In genomic region chr19:45865269-45865948, GRCh38 we compare ENCODE assay signal across 20 cellular contexts. TPM values are rescaled to one million over a fixed set of nuclear protein-coding genes. Genes with fewer than 3 reads are reported as not detected.
DNase-seq lines count a peak whose midpoint lies in the region; ATAC-seq, FAIRE-seq and TF ChIP-seq lines count a peak whose summit lies in the region.
"Had no signal": no experiment of that assay in that cellular context is flagged by ENCODE, and none has a peak within 500 bp of the region (broad histone marks: within the 10 kb centered on the region; RNA-seq: fewer than 3 reads in every experiment).

No MANE protein-coding gene starts in this region.

- BruUV-seq in K562 (replicated peaks; lab: Mats Ljungman, UMichigan) = no TSS peak

- WGBS in K562 (ENCODE audit: insufficient coverage, low coverage, missing lambda C conversion rate) = 51% methylated on average over 8 of the region's 9 CpGs

- no peak overlapping the region for H3K27ac ChIP-seq in GM23338 (ENCODE audit: low read depth)
- no peak overlapping the region for H3K27ac ChIP-seq in K562 (ENCODE audit: extremely low read depth, low read depth, low read length)
- H3K27ac ChIP-seq in iPS-20b (ENCODE audit: low read length) = no peak overlapping the region
- H3K27ac ChIP-seq in rectal smooth muscle tissue (ENCODE audit: low read depth, low read length) = no peak overlapping the region
- H3K27ac ChIP-seq: cardiac muscle cell, lower lobe of right lung, PC-9 had no signal

- H3K4me3 ChIP-seq in GM23338 = peak overlapping the region; percentile 63
- no peak overlapping the region for H3K4me3 ChIP-seq in K562
- H3K4me3 ChIP-seq in iPS-20b (ENCODE audit: low read length) = peak overlapping the region; percentile 86
- H3K4me3 ChIP-seq in rectal smooth muscle tissue (ENCODE audit: low read length) = peak overlapping the region; percentile 66
- H3K4me3 ChIP-seq: HAP-1, PC-9 had no signal

- DNase-seq in GM23338 (ENCODE audit: low spot score) (no peak), K562 (ENCODE audit: extremely low read depth in 1 of 4, low spot score in 3 of 4) (no peak), amygdala (lab: John Stamatoyannopoulos, UW) (no peak), superior temporal gyrus (ENCODE audit: extremely low spot score) (no peak), NCI-H345 (lab: John Stamatoyannopoulos, UW) (no peak)
- DNase-seq: activated CD4-positive, alpha-beta T cell treated with anti-CD3 and anti-CD28 coated beads for 36 hours; effector CD8-positive, alpha-beta T cell; lower lobe of right lung; MM.1S; NCI-H2029 treated with DMSO at 0.1 percent for 48 hours; NCI-H526 treated with DMSO at 0.1 percent for 48 hours; PC-9; T-helper 9 cell had no signal

- peaks cover 13% of the 10 kb centered on the region for H3K36me3 Mint-ChIP-seq in GM23338 (ENCODE audit: low read depth)

- H3K79me2 ChIP-seq in GM23338 (replicated peaks; ENCODE audit: insufficient read depth) = peaks cover 67% of the 10 kb centered on the region
- peaks cover 44% of the 10 kb centered on the region for H3K79me2 ChIP-seq in K562 (ENCODE audit: control insufficient read depth, insufficient read depth, low read length)

- H3K36me3 ChIP-seq in GM23338 (ENCODE audit: insufficient read depth) (no peaks in the 10 kb centered on the region), K562 (ENCODE audit: control insufficient read depth, insufficient read depth, low read length) (peaks cover 10% of the 10 kb centered on the region; the same call in 2 of the 3 replicates), iPS-20b (ENCODE audit: insufficient read depth, low read depth, low read length) (peaks cover 8% of the 10 kb centered on the region), rectal smooth muscle tissue (ENCODE audit: control insufficient read depth, insufficient read depth, low read length) (no peaks in the 10 kb centered on the region)
- H3K36me3 ChIP-seq: cardiac muscle cell, HAP-1 had no signal

- H3K4me1 ChIP-seq in GM23338 (ENCODE audit: insufficient read depth) (peaks cover 29% of the 10 kb centered on the region), K562 (replicated peaks in 1 of 2; ENCODE audit: control insufficient read depth in 2 of 2, insufficient read depth in 2 of 2, low read length in 2 of 2) (peaks cover 23 to 45% of the 10 kb centered on the region in 2 experiments), iPS-20b (ENCODE audit: insufficient read depth, low read length) (peaks cover 9% of the 10 kb centered on the region), rectal smooth muscle tissue (ENCODE audit: control insufficient read depth, insufficient read depth, low read length) (peaks cover 3% of the 10 kb centered on the region)
- H3K4me1 ChIP-seq: HAP-1 had no signal

- POLR2A ChIA-PET in K562 (lab: Yijun Ruan, JAX) = interaction anchor here (0.6 to 2.0 kb wide), 9 partner anchors 11 to 146 kb away, joined by 3 to 9 read pairs (median 3); partner anchors contain the start of gene CCDC61

- no peaks in the 10 kb centered on the region for H3K9me2 ChIP-seq in GM23338 (ENCODE audit: insufficient read depth)

- peak overlapping the region; percentile 95 for H3K4me3 Mint-ChIP-seq in GM23338

- no peak for TF ChIP-seq POLR2A in K562 (conservative IDR thresholded peaks at IDR 0.05)

- peaks cover 9% of the 10 kb centered on the region; the same call in 1 of the 2 replicates for H4K20me1 ChIP-seq in GM23338 (replicated peaks; ENCODE audit: insufficient read depth)
- no peaks in the 10 kb centered on the region for H4K20me1 ChIP-seq in K562 (replicated peaks; ENCODE audit: control insufficient read depth, insufficient read depth, low read length)

- no peak for TF ChIP-seq RAD21 in K562 (CRISPR knock-in tag; conservative IDR thresholded peaks at IDR 0.05 in 1 of 2, IDR thresholded peaks at IDR 0.05 in 1 of 2)

- H3F3A ChIP-seq in GM23338 (replicated peaks; ENCODE audit: low read depth) = 0 out of 2 replicates have a peak, but pooled peaks cover 2% of the 10 kb centered on the region

- H3K9me3 ChIP-seq in K562 (replicated peaks; ENCODE audit: control insufficient read depth, insufficient read depth, low read depth, low read length) = no peaks in the 10 kb centered on the region
- H3K9me3 ChIP-seq in iPS-20b (ENCODE audit: insufficient read depth, low read depth, low read length) = no peaks in the 10 kb centered on the region
- H3K9me3 ChIP-seq: HAP-1, lower lobe of right lung had no signal

- intact Hi-C loops in K562 (cut with micrococcal nuclease) = no loop called here

- ATAC-seq in GM23338 (no peak), K562 (no peak)
- ATAC-seq: activated CD4-positive, alpha-beta T cell treated with anti-CD3 and anti-CD28 coated beads for 36 hours; activated naive CD4-positive, alpha-beta T cell treated with anti-CD3 and anti-CD28 coated beads, Interleukin-2, amount 50 U/mL, for 72 hours; lower lobe of right lung had no signal

- H3K27me3 Mint-ChIP-seq in GM23338 (ENCODE audit: insufficient read depth, low read depth, poor library complexity) = peaks cover 30% of the 10 kb centered on the region

- peaks cover 2% of the 10 kb centered on the region for H3K9me1 ChIP-seq in K562 (ENCODE audit: control insufficient read depth, insufficient read depth, low read length)

- no peak overlapping the region for H3K27ac Mint-ChIP-seq in GM23338
- H3K27ac Mint-ChIP-seq: activated CD4-positive, alpha-beta T cell treated with anti-CD3 and anti-CD28 coated beads for 36 hours; activated naive CD4-positive, alpha-beta T cell treated with anti-CD3 and anti-CD28 coated beads, Interleukin-2, amount 50 U/mL, for 72 hours had no signal

- H3K9ac ChIP-seq in K562 (ENCODE audit: insufficient read depth in 1 of 2, low read depth in 2 of 2, low read length in 2 of 2) (peak overlapping the region in 1 of 2 experiments; percentile 94; a peak in 2 of 4 replicates), iPS-20b (ENCODE audit: low read depth, low read length) (peak overlapping the region; percentile 83; the same call in 1 of the 2 replicates), rectal smooth muscle tissue (ENCODE audit: low read length) (no peak overlapping the region)

- H3K4me2 ChIP-seq in GM23338 = peak overlapping the region; percentile 96
- H3K4me2 ChIP-seq in K562 (ENCODE audit: insufficient read depth, low read length) = peak overlapping the region; percentile 100
- H3K4me2 ChIP-seq: PC-9 had no signal

- CTCF ChIA-PET in K562 (lab: Yijun Ruan, JAX; ENCODE audit: low intra/inter-chr PET ratio) = interaction anchor here (0.6 to 5.5 kb wide), 4 partner anchors 17 to 683 kb away, joined by 3 to 102 read pairs (median 10); partner anchors contain the start of gene IRF2BP1

- H3K27me3 ChIP-seq in GM23338 (ENCODE audit: insufficient read depth) = no peaks in the 10 kb centered on the region
- H3K27me3 ChIP-seq in K562 (ENCODE audit: control insufficient read depth in 2 of 2, insufficient read depth in 2 of 2, low read length in 2 of 2) = no peaks in the 10 kb centered on the region
- H3K27me3 ChIP-seq in iPS-20b (ENCODE audit: insufficient read depth, low read length) = peaks cover 22% of the 10 kb centered on the region
- H3K27me3 ChIP-seq in rectal smooth muscle tissue (ENCODE audit: control insufficient read depth, insufficient read depth, low read length) = peaks cover 3% of the 10 kb centered on the region
- H3K27me3 ChIP-seq: cardiac muscle cell had no signal

- TF ChIP-seq CTCF in GM23338 (conservative IDR thresholded peaks at IDR 0.05; ENCODE audit: low read depth in 2 of 2) (no peak), K562 (IDR thresholded peaks at IDR 0.05 in 2 of 3, conservative IDR thresholded peaks at IDR 0.05 in 1 of 3; ENCODE audit: insufficient read depth in 2 of 3, low read depth in 1 of 3, low read length in 3 of 3) (no peak)

- no peak overlapping the region for H2AFZ ChIP-seq in GM23338
- H2AFZ ChIP-seq in K562 (ENCODE audit: low read depth, low read length) = no peak overlapping the region
- H2AFZ ChIP-seq: PC-9 had no signal

- H3K9me3 Mint-ChIP-seq in GM23338 = no peaks in the 10 kb centered on the region
- H3K9me3 Mint-ChIP-seq: activated naive CD4-positive, alpha-beta T cell treated with anti-CD3 and anti-CD28 coated beads, Interleukin-2, amount 50 U/mL, for 72 hours had no signal

- TF ChIP-seq EP300 in K562 (IDR thresholded peaks at IDR 0.05; ENCODE audit: low read length) = no peak

- in situ Hi-C loops in K562 (cut with MboI) = no loop called here

- FAIRE-seq in K562 (lab: Jason Lieb, UNC) = no peak

- peaks cover 36% of the 10 kb centered on the region for H3K4me1 Mint-ChIP-seq in GM23338

RNA-seq across cellular contexts. Expression of gene FOXA3, which starts 1.3 kb away (rescaled TPM):
- 15.1 and 17.5 TPM in 2 replicates for total RNA-seq in GM23338 (2014; rRNA removed; shearing (Covaris generic))
- 11.1 and 11.7 TPM in 2 replicates for polyA plus RNA-seq in GM23338 (2016; fragmentation: Nextera tagmentation; extraction: Ambion mirVana)
- total RNA-seq in K562 (2011; cell fraction: chromatin; rRNA removed; ENCODE audit: low replicate concordance) = 4.9 and 12.6 TPM in 2 replicates
- 8.7 and 8.8 TPM in 2 replicates for total RNA-seq in K562 (2011; cell fraction: nucleolus; rRNA removed)
- 7.4 and 7.8 TPM in 2 replicates for total RNA-seq in K562 (2011; cell fraction: nucleoplasm; rRNA removed)
- total RNA-seq in K562 (2014; rRNA removed) = 5.5 and 8.9 TPM in 2 replicates
- total RNA-seq in K562 (2014; rRNA removed; fragmentation: Illumina TruSeq; extraction: Trizol) = 3.3 and 3.5 TPM in 2 replicates
- total RNA-seq in K562 (2015; rRNA removed; fragmentation: Illumina TruSeq; extraction: Trizol) = 3.2 and 3.5 TPM in 2 replicates
- 8.1 and 8.6 TPM in 2 replicates for total RNA-seq in K562 (2021)
- polyA plus RNA-seq in K562 (2011; rRNA removed) = 10.7 and 15.5 TPM in 2 replicates
- 19.1 and 21.5 TPM in 2 replicates for polyA plus RNA-seq in K562 (2011; cell fraction: cytosol; rRNA removed)
- polyA plus RNA-seq in K562 (2011; cell fraction: nucleus; rRNA removed) = 8.5 and 9.2 TPM in 2 replicates
- 5.3 and 6.6 TPM in 2 replicates for polyA plus RNA-seq in K562 (2012)
- 4.7 and 6.1 TPM in 2 replicates for polyA plus RNA-seq in K562 (2014; fragmentation: Illumina TruSeq; extraction: Trizol)
- polyA plus RNA-seq in K562 (2014; fragmentation: Nextera tagmentation; extraction: Ambion mirVana) = 1 to 10 TPM; 1.3 to 1.5 TPM
- polyA plus RNA-seq in K562 (2014; rRNA removed) = 5.0 and 6.7 TPM in 2 replicates
- 10.7 and 18.1 TPM in 2 replicates for polyA minus RNA-seq in K562 (2011; rRNA and poly(A)+ RNA removed)
- polyA minus RNA-seq in K562 (2011; cell fraction: cytosol; rRNA and poly(A)+ RNA removed) = 4.2 and 7.2 TPM in 2 replicates
- polyA minus RNA-seq in K562 (2011; cell fraction: nucleus; rRNA and poly(A)+ RNA removed) = 3.0 and 3.4 TPM in 2 replicates
- total RNA-seq: PC-9, subcutaneous adipose tissue had no signal
- polyA plus RNA-seq: neural cell had no signal

RNA-seq across cellular contexts. Expression of gene SYMPK, which starts 2.5 kb away (rescaled TPM):
- total RNA-seq in GM23338 (2014; rRNA removed; shearing (Covaris generic)) = 64.0 and 82.1 TPM in 2 replicates
- polyA plus RNA-seq in GM23338 (2016; fragmentation: Nextera tagmentation; extraction: Ambion mirVana) (33.9 and 36.8 TPM in 2 replicates), K562 (2011; rRNA removed) (80.3 and 101 TPM in 2 replicates), K562 (2014; fragmentation: Illumina TruSeq; extraction: Trizol) (79.4 and 82.9 TPM in 2 replicates), K562 (2014; fragmentation: Nextera tagmentation; extraction: Ambion mirVana) (under 1 TPM; 0.73 to 0.85 TPM), K562 (2014; rRNA removed) (63.1 and 66.5 TPM in 2 replicates)
- 281 and 416 TPM in 2 replicates for total RNA-seq in K562 (2011; cell fraction: chromatin; rRNA removed; ENCODE audit: low replicate concordance)
- total RNA-seq in K562 (2011; cell fraction: nucleolus; rRNA removed) = 171 and 172 TPM in 2 replicates
- 158 and 183 TPM in 2 replicates for total RNA-seq in K562 (2011; cell fraction: nucleoplasm; rRNA removed)
- total RNA-seq in K562 (2014; rRNA removed) (58.4 and 60.4 TPM in 2 replicates), K562 (2014; rRNA removed; fragmentation: Illumina TruSeq; extraction: Trizol) (26.4 and 31.4 TPM in 2 replicates), K562 (2015; rRNA removed; fragmentation: Illumina TruSeq; extraction: Trizol) (38.7 and 40.9 TPM in 2 replicates), K562 (2021) (86.9 and 95.5 TPM in 2 replicates)
- 76.7 and 115 TPM in 2 replicates for polyA plus RNA-seq in K562 (2011; cell fraction: cytosol; rRNA removed)
- polyA plus RNA-seq in K562 (2011; cell fraction: nucleus; rRNA removed) = 192 and 225 TPM in 2 replicates
- 73.1 and 85.2 TPM in 2 replicates for polyA plus RNA-seq in K562 (2012)
- polyA minus RNA-seq in K562 (2011; rRNA and poly(A)+ RNA removed) = 96.1 and 136 TPM in 2 replicates
- polyA minus RNA-seq in K562 (2011; cell fraction: cytosol; rRNA and poly(A)+ RNA removed) = 80.5 and 91.6 TPM in 2 replicates
- 37.0 and 46.3 TPM in 2 replicates for polyA minus RNA-seq in K562 (2011; cell fraction: nucleus; rRNA and poly(A)+ RNA removed)

RNA-seq across cellular contexts. Expression of gene IRF2BP1, which starts 20.5 kb away (rescaled TPM):
- 36.0 and 41.6 TPM in 2 replicates for total RNA-seq in GM23338 (2014; rRNA removed; shearing (Covaris generic))
- polyA plus RNA-seq in GM23338 (2016; fragmentation: Nextera tagmentation; extraction: Ambion mirVana) (9.7 and 10.4 TPM in 2 replicates), K562 (2011; rRNA removed) (3.2 and 5.0 TPM in 2 replicates), K562 (2014; fragmentation: Illumina TruSeq; extraction: Trizol) (3.5 and 8.6 TPM in 2 replicates), K562 (2014; fragmentation: Nextera tagmentation; extraction: Ambion mirVana) (under 1 TPM; 0.61 to 0.62 TPM), K562 (2014; rRNA removed) (14.3 and 18.8 TPM in 2 replicates)
- total RNA-seq in K562 (2011; cell fraction: chromatin; rRNA removed; ENCODE audit: low replicate concordance) = 2.2 and 10.2 TPM in 2 replicates
- 19.5 and 20.3 TPM in 2 replicates for total RNA-seq in K562 (2011; cell fraction: nucleolus; rRNA removed)
- total RNA-seq in K562 (2011; cell fraction: nucleoplasm; rRNA removed) = 5.5 and 7.2 TPM in 2 replicates
- total RNA-seq in K562 (2014; rRNA removed) (32.2 and 38.8 TPM in 2 replicates), K562 (2014; rRNA removed; fragmentation: Illumina TruSeq; extraction: Trizol) (2.6 and 2.8 TPM in 2 replicates), K562 (2015; rRNA removed; fragmentation: Illumina TruSeq; extraction: Trizol) (8.4 and 9.5 TPM in 2 replicates), K562 (2021) (35.0 and 35.9 TPM in 2 replicates)
- polyA plus RNA-seq in K562 (2011; cell fraction: cytosol; rRNA removed) = 4.7 and 20.7 TPM in 2 replicates
- 5.6 and 10.1 TPM in 2 replicates for polyA plus RNA-seq in K562 (2011; cell fraction: nucleus; rRNA removed)
- polyA plus RNA-seq in K562 (2012) = 14.9 and 16.5 TPM in 2 replicates
- polyA minus RNA-seq in K562 (2011; rRNA and poly(A)+ RNA removed) = 2.2 and 3.4 TPM in 2 replicates
- 12.9 and 19.5 TPM in 2 replicates for polyA minus RNA-seq in K562 (2011; cell fraction: cytosol; rRNA and poly(A)+ RNA removed)
- 12.3 and 15.7 TPM in 2 replicates for polyA minus RNA-seq in K562 (2011; cell fraction: nucleus; rRNA and poly(A)+ RNA removed)

RNA-seq across cellular contexts. Expression of gene MYPOP, which starts 37.0 kb away (rescaled TPM):
- total RNA-seq in GM23338 (2014; rRNA removed; shearing (Covaris generic)) = 6.9 and 7.9 TPM in 2 replicates
- polyA plus RNA-seq in GM23338 (2016; fragmentation: Nextera tagmentation; extraction: Ambion mirVana) (2.7 and 3.0 TPM in 2 replicates), K562 (2011; rRNA removed) (0.72 and 1.3 TPM in 2 replicates), K562 (2014; fragmentation: Illumina TruSeq; extraction: Trizol) (1.7 and 1.9 TPM in 2 replicates), K562 (2014; fragmentation: Nextera tagmentation; extraction: Ambion mirVana) (under 1 TPM; 0.32 to 0.34 TPM), K562 (2014; rRNA removed) (2.4 and 4.9 TPM in 2 replicates)
- total RNA-seq in K562 (2011; cell fraction: chromatin; rRNA removed; ENCODE audit: low replicate concordance) = 2.2 and 5.3 TPM in 2 replicates
- total RNA-seq in K562 (2011; cell fraction: nucleolus; rRNA removed) = 3.0 and 3.4 TPM in 2 replicates
- 3.4 and 4.7 TPM in 2 replicates for total RNA-seq in K562 (2011; cell fraction: nucleoplasm; rRNA removed)
- total RNA-seq in K562 (2014; rRNA removed) (2.6 and 2.8 TPM in 2 replicates), K562 (2014; rRNA removed; fragmentation: Illumina TruSeq; extraction: Trizol) (0.61 and 0.80 TPM in 2 replicates), K562 (2015; rRNA removed; fragmentation: Illumina TruSeq; extraction: Trizol) (1.0 and 1.6 TPM in 2 replicates), K562 (2021) (7.4 and 7.6 TPM in 2 replicates)
- 1.5 and 2.2 TPM in 2 replicates for polyA plus RNA-seq in K562 (2011; cell fraction: cytosol; rRNA removed)
- 2.9 and 5.2 TPM in 2 replicates for polyA plus RNA-seq in K562 (2011; cell fraction: nucleus; rRNA removed)
- 3.1 and 4.0 TPM in 2 replicates for polyA plus RNA-seq in K562 (2012)
- 0.28 and 0.33 TPM in 2 replicates for polyA minus RNA-seq in K562 (2011; rRNA and poly(A)+ RNA removed)
- polyA minus RNA-seq in K562 (2011; cell fraction: cytosol; rRNA and poly(A)+ RNA removed) = 1.9 and 2.3 TPM in 2 replicates
- 0.94 and 1.3 TPM in 2 replicates for polyA minus RNA-seq in K562 (2011; cell fraction: nucleus; rRNA and poly(A)+ RNA removed)

RNA-seq across cellular contexts. Expression of gene NANOS2, which starts 49.2 kb away (rescaled TPM):
- total RNA-seq in GM23338 (2014; rRNA removed; shearing (Covaris generic)) = 0.14 TPM in 1 of 2 replicates, not detected in the other
- polyA plus RNA-seq in GM23338 (2016; fragmentation: Nextera tagmentation; extraction: Ambion mirVana) = 0.11 TPM in 1 of 2 replicates, not detected in the other
- total RNA-seq in K562 (2011; cell fraction: chromatin; rRNA removed; ENCODE audit: low replicate concordance) = not detected in 2 replicates
- not detected in 2 replicates for total RNA-seq in K562 (2011; cell fraction: nucleolus; rRNA removed)
- total RNA-seq in K562 (2011; cell fraction: nucleoplasm; rRNA removed) = not detected in 2 replicates
- total RNA-seq in K562 (2014; rRNA removed) = 0.08 TPM in 1 of 2 replicates, not detected in the other
- total RNA-seq in K562 (2014; rRNA removed; fragmentation: Illumina TruSeq; extraction: Trizol) = not detected in 2 replicates
- total RNA-seq in K562 (2015; rRNA removed; fragmentation: Illumina TruSeq; extraction: Trizol) = not detected in 2 replicates
- total RNA-seq in K562 (2021) = not detected in 2 replicates
- polyA plus RNA-seq in K562 (2011; rRNA removed) = not detected in 2 replicates
- not detected in 2 replicates for polyA plus RNA-seq in K562 (2011; cell fraction: cytosol; rRNA removed)
- not detected in 2 replicates for polyA plus RNA-seq in K562 (2011; cell fraction: nucleus; rRNA removed)
- not detected in 2 replicates for polyA plus RNA-seq in K562 (2012)
- not detected in 2 replicates for polyA plus RNA-seq in K562 (2014; fragmentation: Illumina TruSeq; extraction: Trizol)
- polyA plus RNA-seq in K562 (2014; fragmentation: Nextera tagmentation; extraction: Ambion mirVana) = not detected
- not detected in 2 replicates for polyA plus RNA-seq in K562 (2014; rRNA removed)
- not detected in 2 replicates for polyA minus RNA-seq in K562 (2011; rRNA and poly(A)+ RNA removed)
- not detected in 2 replicates for polyA minus RNA-seq in K562 (2011; cell fraction: cytosol; rRNA and poly(A)+ RNA removed)
- not detected in 2 replicates for polyA minus RNA-seq in K562 (2011; cell fraction: nucleus; rRNA and poly(A)+ RNA removed)
- total RNA-seq: activated CD4-positive, alpha-beta T cell treated with anti-CD3 and anti-CD28 coated beads for 36 hours; activated naive CD4-positive, alpha-beta T cell treated with anti-CD3 and anti-CD28 coated beads, Interleukin-2, amount 50 U/mL, for 72 hours; cardiac muscle cell; lower lobe of right lung; PC-9; subcutaneous adipose tissue had no signal
- polyA plus RNA-seq: cardiac muscle cell had no signal
